In genomic region chr6:105805581-105806023, GRCh38 we compare ENCODE assay signal across 1 cellular context.
A peak's percentile ranks its signal among the peaks of the same experiment; 100 is the strongest.
TF ChIP-seq lines count a peak whose summit lies in the region.

No MANE protein-coding gene starts in this region.

TF ChIP-seq in K562, 482 proteins besides CTCF, POLR2A, EP300 and RAD21 (continued from another document and continues in another):
- TF ChIP-seq DLX4 (CRISPR knock-in tag; IDR thresholded peaks at IDR 0.05) (no peak), NUFIP1 (IDR thresholded peaks at IDR 0.05; ENCODE audit: partially characterized antibody) (no peak), USF1 (CRISPR knock-in tag; IDR thresholded peaks at IDR 0.05) (no peak), MTA3 (IDR thresholded peaks at IDR 0.05; ENCODE audit: borderline replicate concordance) (no peak), ZFP1 (CRISPR knock-in tag; IDR thresholded peaks at IDR 0.05) (no peak), ZNF143 (CRISPR knock-in tag; IDR thresholded peaks at IDR 0.05) (no peak), KDM4B (IDR thresholded peaks at IDR 0.05; ENCODE audit: borderline replicate concordance in 2 of 2, low read depth in 1 of 2) (no peak), EZH2 (IDR thresholded peaks at IDR 0.05; ENCODE audit: borderline replicate concordance, low read depth, low read length) (no peak), ARID1B (IDR thresholded peaks at IDR 0.05) (peak; percentile 74), ZNF134 (CRISPR knock-in tag; conservative IDR thresholded peaks at IDR 0.05) (no peak), POLR2G (IDR thresholded peaks at IDR 0.05; ENCODE audit: low read depth, low read length) (no peak), NR1H2 (CRISPR knock-in tag; IDR thresholded peaks at IDR 0.05) (no peak), NR3C1 (CRISPR knock-in tag; IDR thresholded peaks at IDR 0.05) (no peak), USF2 (CRISPR knock-in tag; IDR thresholded peaks at IDR 0.05) (no peak), POLR2AphosphoS5 (IDR thresholded peaks at IDR 0.05; ENCODE audit: control insufficient read depth, insufficient read depth, low read depth, low read length) (no peak), MCM2 (IDR thresholded peaks at IDR 0.05; ENCODE audit: low read depth) (no peak), ZFX (CRISPR knock-in tag; IDR thresholded peaks at IDR 0.05) (no peak), NFE2L1 (tag; IDR thresholded peaks at IDR 0.05; ENCODE audit: borderline replicate concordance, low read depth) (0 out of 2 replicates have a peak, but pooled peaks have one; percentile 2), ID3 (CRISPR knock-in tag; IDR thresholded peaks at IDR 0.05) (no peak), ID3 (tag; IDR thresholded peaks at IDR 0.05) (no peak), DIDO1 (tag; IDR thresholded peaks at IDR 0.05; ENCODE audit: low read depth) (0 out of 2 replicates have a peak, but pooled peaks have one; percentile 43), EP400 (IDR thresholded peaks at IDR 0.05) (peak; percentile 40; the same call in 1 of the 2 replicates), PBX2 (CRISPR knock-in tag; IDR thresholded peaks at IDR 0.05; ENCODE audit: low read depth) (no peak), PBX2 (tag; conservative IDR thresholded peaks at IDR 0.05; ENCODE audit: low read depth) (peak; percentile 86), ZNF347 (CRISPR knock-in tag; IDR thresholded peaks at IDR 0.05; ENCODE audit: low read depth) (no peak), PURB (CRISPR knock-in tag; IDR thresholded peaks at IDR 0.05; ENCODE audit: low read depth) (no peak), MAX (CRISPR knock-in tag; IDR thresholded peaks at IDR 0.05) (peak; percentile 67; the same call in 1 of the 2 replicates), ZNF57 (CRISPR knock-in tag; IDR thresholded peaks at IDR 0.05) (no peak), ZBTB1 (CRISPR knock-in tag; IDR thresholded peaks at IDR 0.05; ENCODE audit: borderline replicate concordance, low read depth) (no peak), BRCA1 (IDR thresholded peaks at IDR 0.05) (no peak), BRCA1 (CRISPR knock-in tag; IDR thresholded peaks at IDR 0.05) (no peak), ESRRB (CRISPR knock-in tag; IDR thresholded peaks at IDR 0.05; ENCODE audit: borderline replicate concordance) (no peak), MCM5 (IDR thresholded peaks at IDR 0.05; ENCODE audit: low read depth) (no peak), SRSF3 (IDR thresholded peaks at IDR 0.05; ENCODE audit: insufficient read depth, low read length) (no peak), SMAD3 (CRISPR knock-in tag; conservative IDR thresholded peaks at IDR 0.05) (no peak), SP2 (IDR thresholded peaks at IDR 0.05; ENCODE audit: extremely low read depth, low read depth, low read length, poor library complexity, severe bottlenecking) (no peak), NONO (IDR thresholded peaks at IDR 0.05; ENCODE audit: low read depth in 2 of 2, low read length in 1 of 2) (no peak), PRPF4 (IDR thresholded peaks at IDR 0.05; ENCODE audit: insufficient read depth, low read depth, low read length, poor library complexity, severe bottlenecking) (no peak), SREBF2 (CRISPR knock-in tag; IDR thresholded peaks at IDR 0.05) (no peak), SP1 (CRISPR knock-in tag; IDR thresholded peaks at IDR 0.05) (no peak), ZNF589 (CRISPR knock-in tag; IDR thresholded peaks at IDR 0.05; ENCODE audit: low read depth) (peak; percentile 79; the same call in 1 of the 2 replicates), E4F1 (CRISPR knock-in tag; IDR thresholded peaks at IDR 0.05; ENCODE audit: borderline replicate concordance) (no peak), ZNF253 (CRISPR knock-in tag; conservative IDR thresholded peaks at IDR 0.05) (no peak), SMAD4 (CRISPR knock-in tag; conservative IDR thresholded peaks at IDR 0.05) (peak; percentile 73), ZNF175 (CRISPR knock-in tag; IDR thresholded peaks at IDR 0.05; ENCODE audit: low read depth) (peak; percentile 95), ZNF280A (IDR thresholded peaks at IDR 0.05; ENCODE audit: low read depth, partially characterized antibody) (no peak), REST (CRISPR knock-in tag; IDR thresholded peaks at IDR 0.05; ENCODE audit: low read depth) (no peak), PREB (CRISPR knock-in tag; IDR thresholded peaks at IDR 0.05) (no peak), COPS2 (conservative IDR thresholded peaks at IDR 0.05) (no peak), GABPB1 (CRISPR knock-in tag; IDR thresholded peaks at IDR 0.05) (no peak), E2F6 (IDR thresholded peaks at IDR 0.05; ENCODE audit: borderline replicate concordance in 1 of 2, extremely low read depth in 1 of 2, insufficient read depth in 1 of 2, insufficient read length in 1 of 2, low read depth in 1 of 2, low read length in 1 of 2, poor library complexity in 1 of 2, severe bottlenecking in 1 of 2) (no peak), KLF6 (CRISPR knock-in tag; IDR thresholded peaks at IDR 0.05; ENCODE audit: borderline replicate concordance) (peak; percentile 62; the same call in 1 of the 2 replicates), MXI1 (IDR thresholded peaks at IDR 0.05; ENCODE audit: low read depth, low read length) (no peak), ELF2 (CRISPR knock-in tag; IDR thresholded peaks at IDR 0.05) (no peak), RBBP5 (IDR thresholded peaks at IDR 0.05; ENCODE audit: borderline replicate concordance, insufficient read depth, low read length, poor library complexity, severe bottlenecking) (no peak)
